In the genomic region with DNA sequence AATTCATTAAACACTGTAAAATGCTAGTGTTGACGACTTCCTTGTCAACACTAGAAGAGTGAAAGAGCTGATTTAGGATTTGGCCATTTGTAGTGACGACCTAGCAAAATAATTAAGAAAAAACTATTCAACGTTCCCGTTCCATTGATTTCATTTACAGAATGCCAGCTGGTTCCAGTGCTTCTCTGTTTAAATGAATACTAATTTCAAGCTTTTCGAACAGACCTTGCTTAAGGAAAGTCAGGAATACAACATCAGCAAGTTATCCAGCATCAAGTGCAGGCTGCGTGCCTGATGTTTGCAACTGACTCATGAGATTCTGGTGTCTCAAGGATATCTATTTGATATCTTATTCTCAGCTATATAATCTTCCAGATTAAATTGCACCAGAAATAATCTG, we compare ENCODE assay signal across 9 cellular contexts.
"Had no signal": no experiment of that assay in that cellular context is flagged by ENCODE, and none has a peak within 500 bp of the region (broad histone marks: within the 10 kb centered on the region; RNA-seq: fewer than 3 reads in every experiment).

No MANE protein-coding gene starts in this region.

- FAIRE-seq: H1, H54, HepG2 had no signal

- ATAC-seq: GM23338, HepG2 had no signal

- H3K27ac ChIP-seq: HL-60 had no signal

- DNase-seq: H9, HCEC 1CT, HFFc6, KG1 had no signal

- H3K4me2 ChIP-seq: GM23338 had no signal

- H3K4me3 ChIP-seq: GM23338 had no signal

- H2AFZ ChIP-seq: GM23338 had no signal
